In the genomic region with DNA sequence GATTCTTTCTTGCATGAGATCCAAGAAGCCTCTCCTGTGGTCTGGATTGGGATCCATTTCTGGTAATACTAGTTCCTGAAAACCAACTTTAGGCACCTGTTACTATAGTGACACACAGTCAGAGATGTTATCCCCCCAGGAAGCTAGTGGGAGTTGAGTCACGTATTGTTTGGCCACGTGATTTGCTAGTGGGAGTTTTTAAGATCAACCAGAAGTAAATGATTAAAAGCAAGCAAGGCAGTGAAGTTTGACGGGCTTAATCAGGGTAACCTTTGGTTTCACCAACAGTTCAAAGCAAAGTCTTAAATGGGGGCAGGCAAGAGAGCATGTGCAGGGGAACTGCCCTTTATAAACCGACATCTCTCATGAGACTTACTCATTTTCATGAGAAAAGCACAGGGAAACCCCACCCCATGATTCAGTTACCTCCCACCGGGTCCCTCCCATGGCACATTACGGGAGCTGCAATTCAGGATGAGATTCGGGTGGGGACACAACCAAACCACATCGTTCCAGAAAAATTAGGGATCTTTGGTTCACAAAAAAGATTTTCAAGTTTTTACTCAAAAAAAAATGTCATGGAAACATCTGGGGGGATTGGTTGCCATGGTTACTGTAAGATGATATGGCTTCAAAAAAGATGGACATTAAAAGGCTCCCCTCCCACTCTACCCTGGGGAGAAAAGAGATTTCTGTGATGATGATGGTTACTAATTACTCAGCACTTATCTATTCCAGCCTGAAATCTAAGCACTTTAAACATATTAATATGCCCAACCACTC, we compare ENCODE assay signal across 10 cellular contexts.
A peak's percentile ranks its signal among the peaks of the same experiment; 100 is the strongest.
DNase-seq lines count a peak whose midpoint lies in the region; ATAC-seq and TF ChIP-seq lines count a peak whose summit lies in the region.
"Had no signal": no experiment of that assay in that cellular context is flagged by ENCODE, and none has a peak within 500 bp of the region (broad histone marks: within the 10 kb centered on the region; RNA-seq: fewer than 3 reads in every experiment).

No MANE protein-coding gene starts in this region.

- no peaks in the 10 kb centered on the region for H3K9me3 ChIP-seq in esophagus squamous epithelium

- ATAC-seq in GM18861 (IDR thresholded peaks at IDR 0.05; ENCODE audit: unreplicated experiment) (peak; percentile 75), GM21825 (IDR thresholded peaks at IDR 0.05; ENCODE audit: unreplicated experiment) (peak; percentile 70)

- no peaks in the 10 kb centered on the region for H3K36me3 Mint-ChIP-seq in nephron progenitor cell (ENCODE audit: low read depth)
- no peaks in the 10 kb centered on the region for H3K36me3 Mint-ChIP-seq in activated T-helper 1 cell treated with anti-CD3 and anti-CD28 coated beads, Interleukin-12 subunit alpha, Interleukin-12 subunit beta, Interleukin-2, Interleukin-4 antibody, amounts not matched to agents 30 ng/mL and 10 ng/mL and 1 ng/mL, durations not matched to agents 14 hours and 24 hours and 36 hours (ENCODE audit: low read depth)
- H3K36me3 Mint-ChIP-seq in activated naive CD4-positive, alpha-beta T cell treated with anti-CD3 and anti-CD28 coated beads for 36 hours (ENCODE audit: low read depth) = no peaks in the 10 kb centered on the region

- H3K27me3 ChIP-seq in esophagus squamous epithelium = no peaks in the 10 kb centered on the region

- no peaks in the 10 kb centered on the region for H3K4me1 ChIP-seq in esophagus squamous epithelium

- peaks cover 11% of the 10 kb centered on the region for H3K27me3 Mint-ChIP-seq in nephron progenitor cell (ENCODE audit: low read depth, poor library complexity)
- no peaks in the 10 kb centered on the region for H3K27me3 Mint-ChIP-seq in activated T-helper 1 cell treated with anti-CD3 and anti-CD28 coated beads, Interleukin-12 subunit alpha, Interleukin-12 subunit beta, Interleukin-2, Interleukin-4 antibody, amounts not matched to agents 30 ng/mL and 10 ng/mL and 1 ng/mL, durations not matched to agents 14 hours and 24 hours and 36 hours (ENCODE audit: insufficient read depth)
- H3K27me3 Mint-ChIP-seq in activated naive CD4-positive, alpha-beta T cell treated with anti-CD3 and anti-CD28 coated beads for 36 hours (ENCODE audit: low read depth) = peaks cover 4% of the 10 kb centered on the region

- H3K4me3 ChIP-seq in esophagus squamous epithelium = no peak overlapping the region

- H3K36me3 ChIP-seq in esophagus squamous epithelium = no peaks in the 10 kb centered on the region

- DNase-seq in M059J (ENCODE audit: low read depth) = peak; percentile 90
- DNase-seq in nephron progenitor cell = no peak
- no peak for DNase-seq in activated T-helper 1 cell treated with anti-CD3 and anti-CD28 coated beads, Interleukin-12 subunit alpha, Interleukin-12 subunit beta, Interleukin-2, Interleukin-4 antibody, amounts not matched to agents 30 ng/mL and 10 ng/mL and 1 ng/mL, durations not matched to agents 14 hours and 24 hours and 36 hours (ENCODE audit: low spot score)
- no peak for DNase-seq in NCI-H774 (lab: John Stamatoyannopoulos, UW)
- DNase-seq in esophagus squamous epithelium (lab: John Stamatoyannopoulos, UW) = no peak
- no peak for DNase-seq in activated naive CD4-positive, alpha-beta T cell treated with anti-CD3 and anti-CD28 coated beads for 36 hours
- DNase-seq: NCI-H69, substantia nigra had no signal

- WGBS in esophagus squamous epithelium, 2 donors = 60 to 68% methylated on average over 8 of the region's 8 CpGs

- TF ChIP-seq CTCF in nephron progenitor cell (IDR thresholded peaks at IDR 0.05) (no peak), esophagus squamous epithelium (IDR thresholded peaks at IDR 0.05) (no peak)

- no peak overlapping the region for H3K4me3 Mint-ChIP-seq in nephron progenitor cell
- H3K4me3 Mint-ChIP-seq in activated T-helper 1 cell treated with anti-CD3 and anti-CD28 coated beads, Interleukin-12 subunit alpha, Interleukin-12 subunit beta, Interleukin-2, Interleukin-4 antibody, amounts not matched to agents 30 ng/mL and 10 ng/mL and 1 ng/mL, durations not matched to agents 14 hours and 24 hours and 36 hours = no peak overlapping the region
- H3K4me3 Mint-ChIP-seq in activated naive CD4-positive, alpha-beta T cell treated with anti-CD3 and anti-CD28 coated beads for 36 hours = no peak overlapping the region

- peaks cover 14% of the 10 kb centered on the region for H3K9me3 Mint-ChIP-seq in nephron progenitor cell
- peaks cover 7% of the 10 kb centered on the region for H3K9me3 Mint-ChIP-seq in activated T-helper 1 cell treated with anti-CD3 and anti-CD28 coated beads, Interleukin-12 subunit alpha, Interleukin-12 subunit beta, Interleukin-2, Interleukin-4 antibody, amounts not matched to agents 30 ng/mL and 10 ng/mL and 1 ng/mL, durations not matched to agents 14 hours and 24 hours and 36 hours
- no peaks in the 10 kb centered on the region for H3K9me3 Mint-ChIP-seq in activated naive CD4-positive, alpha-beta T cell treated with anti-CD3 and anti-CD28 coated beads for 36 hours

- no peak for TF ChIP-seq POLR2A in esophagus squamous epithelium (IDR thresholded peaks at IDR 0.05)

- no peak overlapping the region for H3K27ac ChIP-seq in esophagus squamous epithelium

- H3K27ac Mint-ChIP-seq in nephron progenitor cell = peak overlapping the region; percentile 90
- H3K27ac Mint-ChIP-seq in activated T-helper 1 cell treated with anti-CD3 and anti-CD28 coated beads, Interleukin-12 subunit alpha, Interleukin-12 subunit beta, Interleukin-2, Interleukin-4 antibody, amounts not matched to agents 30 ng/mL and 10 ng/mL and 1 ng/mL, durations not matched to agents 14 hours and 24 hours and 36 hours = no peak overlapping the region
- no peak overlapping the region for H3K27ac Mint-ChIP-seq in activated naive CD4-positive, alpha-beta T cell treated with anti-CD3 and anti-CD28 coated beads for 36 hours

- CTCF ChIA-PET in activated naive CD4-positive, alpha-beta T cell treated with anti-CD3 and anti-CD28 coated beads for 36 hours (lab: Charles Lee) = no interaction called here

- intact Hi-C loops in activated T-helper 1 cell treated with anti-CD3 and anti-CD28 coated beads, Interleukin-12 subunit alpha, Interleukin-12 subunit beta, Interleukin-2, Interleukin-4 antibody, amounts not matched to agents 30 ng/mL and 10 ng/mL and 1 ng/mL, durations not matched to agents 14 hours and 24 hours and 36 hours (cut with micrococcal nuclease) = no loop called here
- intact Hi-C loops in esophagus squamous epithelium (cut with DNase I) = no loop called here
- intact Hi-C loops in activated naive CD4-positive, alpha-beta T cell treated with anti-CD3 and anti-CD28 coated beads for 36 hours (cut with micrococcal nuclease) = no loop called here

- H3K4me1 Mint-ChIP-seq in nephron progenitor cell = peaks cover 27% of the 10 kb centered on the region
- H3K4me1 Mint-ChIP-seq in activated T-helper 1 cell treated with anti-CD3 and anti-CD28 coated beads, Interleukin-12 subunit alpha, Interleukin-12 subunit beta, Interleukin-2, Interleukin-4 antibody, amounts not matched to agents 30 ng/mL and 10 ng/mL and 1 ng/mL, durations not matched to agents 14 hours and 24 hours and 36 hours (ENCODE audit: low read depth) = no peaks in the 10 kb centered on the region
- no peaks in the 10 kb centered on the region for H3K4me1 Mint-ChIP-seq in activated naive CD4-positive, alpha-beta T cell treated with anti-CD3 and anti-CD28 coated beads for 36 hours (ENCODE audit: low read depth)
